Comparison of ENCODE assay signal across 8 cellular contexts in the genomic region with DNA sequence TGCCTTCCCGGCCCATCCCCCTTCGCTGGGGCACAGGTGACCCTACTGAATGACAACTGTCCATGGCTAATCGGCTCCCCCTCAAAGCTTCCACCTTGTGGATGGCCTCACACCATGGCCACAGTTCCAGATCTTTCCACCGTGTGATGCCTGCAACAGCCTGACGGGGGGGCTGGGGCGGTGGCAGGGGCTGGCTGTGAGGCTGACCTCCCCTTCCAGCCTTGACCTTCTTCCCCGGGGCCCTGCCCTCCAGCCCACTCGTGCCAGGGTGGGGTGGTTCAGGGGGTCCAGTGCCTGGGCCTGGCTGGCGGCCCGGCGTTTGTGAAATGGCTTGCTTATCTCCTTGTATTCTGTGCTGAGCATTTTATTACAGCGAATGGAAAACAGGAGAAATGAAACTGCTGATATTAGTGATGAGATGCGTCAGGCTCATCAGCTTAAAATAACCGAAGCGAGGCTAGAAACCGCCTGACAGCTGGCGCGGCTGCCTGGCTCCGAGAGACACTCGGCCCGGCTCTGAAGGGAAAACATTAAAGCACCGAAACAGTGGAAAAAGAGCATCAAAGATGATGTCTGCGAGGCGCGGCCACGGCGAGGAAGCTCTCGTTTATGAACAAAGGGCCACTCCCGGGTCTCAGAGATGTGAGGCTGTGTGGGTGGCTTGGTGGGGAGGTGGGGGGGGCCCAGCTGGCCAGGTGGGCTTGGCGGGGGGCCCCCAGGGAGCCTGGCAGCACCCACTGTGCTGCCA. TPM values are rescaled to one million over a fixed set of nuclear protein-coding genes. Genes with fewer than 3 reads are reported as not detected.
DNase-seq lines count a peak whose midpoint lies in the region; ATAC-seq and TF ChIP-seq lines count a peak whose summit lies in the region.

No MANE protein-coding gene starts in this region.

- H3K4me3 ChIP-seq in choroid plexus epithelial cell (ENCODE audit: low read depth, low read length) (no peak overlapping the region), muscle layer of colon (ENCODE audit: low read depth in 1 of 2, low read length in 2 of 2) (peak overlapping the region in 1 of 2 donors; percentile 38), stomach (peak overlapping the region in 3 of 4 donors; percentile 9 to 31 (median 27))

- H3K4me1 ChIP-seq in muscle layer of colon (ENCODE audit: insufficient read depth, low read length) (peaks cover 9% of the 10 kb centered on the region), stomach (peaks cover 7 to 34% (median 24%) of the 10 kb centered on the region in 4 donors)

- DNase-seq in D341Med (ENCODE audit: low spot score) (peak; percentile 58), choroid plexus epithelial cell (ENCODE audit: low read depth) (peak; percentile 51), stomach (no peak), NCI-H2029 treated with DMSO at 0.1 percent for 48 hours (lab: John Stamatoyannopoulos, UW) (no peak), NCI-H1105 treated with DMSO at 0.1 percent for 48 hours (lab: John Stamatoyannopoulos, UW) (no peak)
- DNase-seq in T-helper 2 cell treated with Interferon-gamma antibody and Interleukin-4, amounts not matched to agents 5 μg/mL and 100 μg/mL, for 36 hours (ENCODE audit: low spot score) = peak; percentile 74

- WGBS in stomach, 5 donors = 32 to 42% (median 34%) methylated on average over 27 to 30 of the region's 30 CpGs

- TF ChIP-seq EP300 in stomach (IDR thresholded peaks at IDR 0.05) = no peak

- H3K36me3 ChIP-seq in muscle layer of colon (ENCODE audit: insufficient read depth, low read length) (no peaks in the 10 kb centered on the region), stomach (no peaks in the 10 kb centered on the region)

- H3K27me3 Mint-ChIP-seq in T-helper 2 cell treated with Interferon-gamma antibody and Interleukin-4, amounts not matched to agents 5 μg/mL and 100 μg/mL, for 36 hours (ENCODE audit: low read depth) = peaks cover 5% of the 10 kb centered on the region

- peaks cover 6% of the 10 kb centered on the region for H3K36me3 Mint-ChIP-seq in T-helper 2 cell treated with Interferon-gamma antibody and Interleukin-4, amounts not matched to agents 5 μg/mL and 100 μg/mL, for 36 hours (ENCODE audit: low read depth)

- H3K9me3 ChIP-seq in muscle layer of colon (ENCODE audit: low read length) (no peaks in the 10 kb centered on the region), stomach (no peaks in the 10 kb centered on the region)

- intact Hi-C loops in stomach (cut with DNase I; ENCODE audit: low total_unique reads) = no loop called here

- peaks cover 7% of the 10 kb centered on the region for H3K9me3 Mint-ChIP-seq in T-helper 2 cell treated with Interferon-gamma antibody and Interleukin-4, amounts not matched to agents 5 μg/mL and 100 μg/mL, for 36 hours

- no peak overlapping the region for H3K9ac ChIP-seq in muscle layer of colon (ENCODE audit: low read length)

- H3K27me3 ChIP-seq in muscle layer of colon (ENCODE audit: control insufficient read depth in 1 of 2, insufficient read depth in 2 of 2, low read length in 2 of 2) = peaks cover 14 to 33% of the 10 kb centered on the region in 2 donors
- peaks cover 3 to 71% (median 15%) of the 10 kb centered on the region in 3 donors for H3K27me3 ChIP-seq in stomach

- peak; percentile 39 for ATAC-seq in GM21825 (IDR thresholded peaks at IDR 0.05; ENCODE audit: unreplicated experiment)

- peak overlapping the region; percentile 95 for H3K27ac Mint-ChIP-seq in T-helper 2 cell treated with Interferon-gamma antibody and Interleukin-4, amounts not matched to agents 5 μg/mL and 100 μg/mL, for 36 hours

- no peak for TF ChIP-seq POLR2A in stomach (IDR thresholded peaks at IDR 0.05)

- TF ChIP-seq CTCF in choroid plexus epithelial cell (conservative IDR thresholded peaks at IDR 0.05; ENCODE audit: low read depth, low read length) (no peak), stomach (IDR thresholded peaks at IDR 0.05) (no peak)

- peak overlapping the region; percentile 63 for H3K27ac ChIP-seq in muscle layer of colon (ENCODE audit: low read depth, low read length)
- peak overlapping the region in 4 of 5 donors; percentile 66 to 78 (median 71) for H3K27ac ChIP-seq in stomach

- peaks cover 38% of the 10 kb centered on the region for H3K4me1 Mint-ChIP-seq in T-helper 2 cell treated with Interferon-gamma antibody and Interleukin-4, amounts not matched to agents 5 μg/mL and 100 μg/mL, for 36 hours (ENCODE audit: low read depth)

- peak overlapping the region; percentile 83 for H3K4me3 Mint-ChIP-seq in T-helper 2 cell treated with Interferon-gamma antibody and Interleukin-4, amounts not matched to agents 5 μg/mL and 100 μg/mL, for 36 hours

RNA-seq across cellular contexts. Expression of a gene that starts 0.9 kb away (rescaled TPM):
- total RNA-seq in stomach = 1 to 10 TPM in 1 of 5 donors, under 1 TPM in 1, not detected in 3; 0.18 to 2.2 TPM
- under 1 TPM; 0.31 to 0.76 (median 0.60) TPM for polyA plus RNA-seq in stomach

RNA-seq across cellular contexts. Expression of a gene that starts 9.9 kb away (rescaled TPM):
- under 1 TPM in 1 of 5 donors, not detected in 4; 0.43 TPM for total RNA-seq in stomach
- polyA plus RNA-seq in stomach = under 1 TPM in 1 of 3 donors, not detected in 2; 0.10 TPM

RNA-seq across cellular contexts. Expression of a gene that starts 50.6 kb away (rescaled TPM):
- 100 to 1,000 TPM in 1 of 5 donors, not detected in 4; 415 TPM for total RNA-seq in stomach
- under 1 TPM in 1 of 3 donors, not detected in 2; 0.08 TPM for polyA plus RNA-seq in stomach

Comparison
In these comparisons a context has a peak if more than half of its experiments do, and no peak if none do; other contexts are left out.
1. DNase-seq: peak in D341Med (single experiment), T-helper 2 cell treated with Interferon-gamma antibody and Interleukin-4, amounts not matched to agents 5 μg/mL and 100 μg/mL, for 36 hours (single experiment) and choroid plexus epithelial cell (single experiment); none in stomach (single experiment), NCI-H2029 treated with DMSO at 0.1 percent for 48 hours (single experiment) and NCI-H1105 treated with DMSO at 0.1 percent for 48 hours (single experiment).